8 cellular contexts compared by ENCODE assay signal in the genomic region with DNA sequence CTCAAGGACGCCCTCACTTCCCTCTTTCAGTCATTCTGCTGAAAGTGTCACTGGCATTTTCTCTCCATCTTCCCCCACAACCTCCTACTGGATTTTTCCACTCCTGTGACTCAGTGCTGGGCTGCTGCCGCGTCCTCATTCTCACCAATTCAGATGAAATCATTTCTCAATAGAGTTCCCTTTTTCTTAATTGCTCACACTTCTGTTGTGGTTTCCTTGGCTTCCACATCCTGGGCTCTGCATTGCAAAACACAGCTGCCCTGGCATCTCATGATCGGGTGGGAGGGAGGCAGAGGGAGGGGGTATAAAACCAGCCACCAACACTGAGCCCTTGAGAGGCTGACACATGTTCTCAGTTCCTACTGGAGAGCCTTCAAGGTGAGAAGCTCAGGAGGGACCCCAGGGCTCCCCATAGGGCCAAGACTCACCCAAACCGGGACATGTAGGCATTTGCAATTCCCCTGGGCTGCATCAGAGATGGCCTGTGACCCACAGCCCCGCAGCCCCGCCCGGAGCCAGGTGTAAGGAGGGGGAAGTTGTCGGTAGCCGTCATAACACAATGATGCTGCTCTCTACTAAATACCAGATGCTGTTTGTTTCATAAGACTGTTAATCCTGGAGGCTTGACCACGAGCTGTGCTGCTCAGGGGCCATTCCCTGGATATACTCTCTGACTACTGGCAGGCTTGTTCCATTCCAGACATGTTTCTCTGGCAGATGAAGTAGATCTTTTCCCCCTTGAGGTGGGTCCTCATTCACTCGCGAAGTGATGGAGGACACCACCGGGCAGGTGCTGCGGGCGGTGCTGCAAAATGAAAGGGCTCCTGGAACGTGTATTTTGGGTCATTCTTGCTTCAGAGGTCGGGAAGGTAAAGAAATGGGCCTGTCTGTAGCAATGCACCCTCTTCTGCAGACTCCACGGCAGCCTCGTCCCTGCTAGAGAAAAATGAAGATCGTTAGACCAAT.
DNase-seq lines count a peak whose midpoint lies in the region; ATAC-seq, FAIRE-seq and TF ChIP-seq lines count a peak whose summit lies in the region.

No MANE protein-coding gene starts in this region.

- 70% methylated on average over 21 of the region's 21 CpGs for WGBS in liver
- 23% methylated on average over 16 of the region's 21 CpGs for WGBS in HepG2 (ENCODE audit: low lambda C conversion rate)
- 15% methylated on average over 16 of the region's 21 CpGs for WGBS in mammary epithelial cell (ENCODE audit: low coverage, missing lambda C conversion rate)
- 78% methylated on average over 21 of the region's 21 CpGs for WGBS in mesenchymal stem cell

- no peak overlapping the region for H2BK15ac ChIP-seq in mesenchymal stem cell (ENCODE audit: low read depth, poor library complexity, severe bottlenecking)

- H3K9me3 ChIP-seq in liver (ENCODE audit: control insufficient read depth in 4 of 4, low read length in 3 of 4): no peaks in the 10 kb centered on the region
- no peaks in the 10 kb centered on the region for H3K9me3 ChIP-seq in HepG2 (ENCODE audit: low read length)
- no peaks in the 10 kb centered on the region for H3K9me3 ChIP-seq in mammary epithelial cell (replicated peaks; ENCODE audit: insufficient read depth, low read length)
- H3K9me3 ChIP-seq in mesenchymal stem cell (ENCODE audit: control insufficient read depth, low read length): no peaks in the 10 kb centered on the region

- H4K20me1 ChIP-seq in HepG2 (ENCODE audit: insufficient read depth, low read length) (no peaks in the 10 kb centered on the region), mammary epithelial cell (ENCODE audit: insufficient read depth, low read length) (no peaks in the 10 kb centered on the region)

- TF ChIP-seq POLR2A in HepG2 (IDR thresholded peaks at IDR 0.05; ENCODE audit: insufficient read depth in 1 of 2, low read depth in 2 of 2, low read length in 2 of 2): no peak

- CTCF ChIA-PET in HepG2 (lab: Yijun Ruan, JAX; ENCODE audit: low intra/inter-chr PET ratio, low total read pairs) (no interaction called here), mammary epithelial cell (lab: Charles Lee; ENCODE audit: low non-redundant PET) (no interaction called here)

- intact Hi-C loops in HepG2 (cut with micrococcal nuclease; ENCODE audit: unreplicated experiment): loop anchor here (5.0 kb wide), 1 partner anchor 348 kb away; no protein-coding TSS in a partner anchor
- intact Hi-C loops in mammary epithelial cell (cut with micrococcal nuclease): loop anchor here (1.0 kb wide), 4 partner anchors 17 to 159 kb away; no protein-coding TSS in a partner anchor

- no peak overlapping the region for H3K23ac ChIP-seq in mesenchymal stem cell (ENCODE audit: low read length in 2 of 2)

- H3K9ac ChIP-seq in liver (ENCODE audit: low read depth in 1 of 2, low read length in 2 of 2) (no peak overlapping the region), HepG2 (ENCODE audit: insufficient read depth, low read depth, low read length) (no peak overlapping the region), mammary epithelial cell (ENCODE audit: insufficient read depth, low read length) (peak overlapping the region; percentile 72), mesenchymal stem cell (ENCODE audit: low read length) (peak overlapping the region; percentile 71)

- H3K27ac ChIP-seq in liver (ENCODE audit: low read depth in 1 of 2, low read length in 2 of 2) (peak overlapping the region; percentile 49 to 76), HepG2 (ENCODE audit: extremely low read length, insufficient read depth, low read length) (no peak overlapping the region), mammary epithelial cell (ENCODE audit: insufficient read depth, low read depth, low read length) (peak overlapping the region; percentile 97), mesenchymal stem cell (ENCODE audit: low read length, poor library complexity, severe bottlenecking) (peak overlapping the region; percentile 34)

- H3K4ac ChIP-seq in mesenchymal stem cell (ENCODE audit: low read depth in 1 of 2, low read length in 2 of 2): peak overlapping the region in 1 of 2 experiments; percentile 27

- peaks cover 0 to 3% (median under 1%) of the 10 kb centered on the region in 4 donors for H3K27me3 ChIP-seq in liver (ENCODE audit: control insufficient read depth in 4 of 4, insufficient read depth in 4 of 4, low read length in 3 of 4)
- H3K27me3 ChIP-seq in HepG2 (ENCODE audit: control insufficient read depth in 1 of 2, insufficient read depth in 2 of 2, low read length in 2 of 2): peaks cover 4 to 49% of the 10 kb centered on the region in 2 experiments; a peak in 3 of 5 replicates
- no peaks in the 10 kb centered on the region for H3K27me3 ChIP-seq in mammary epithelial cell (ENCODE audit: insufficient read depth, low read length)
- H3K27me3 ChIP-seq in mesenchymal stem cell (ENCODE audit: control insufficient read depth in 1 of 2, insufficient read depth in 1 of 2, low read length in 2 of 2): no peaks in the 10 kb centered on the region

- H3K79me1 ChIP-seq in mesenchymal stem cell (replicated peaks; ENCODE audit: low read length, poor library complexity, severe bottlenecking): no peaks in the 10 kb centered on the region

- H2AFZ ChIP-seq in HepG2 (ENCODE audit: low read length) (no peak overlapping the region), mammary epithelial cell (ENCODE audit: low read depth, low read length) (peak overlapping the region; percentile 57), mesenchymal stem cell (ENCODE audit: low read depth, low read length) (no peak overlapping the region)

- no peak overlapping the region for H2AK5ac ChIP-seq in mesenchymal stem cell (ENCODE audit: low read length, severe bottlenecking)

- BruUV-seq in HepG2 (replicated peaks; lab: Mats Ljungman, UMichigan): no TSS peak
- BruUV-seq in mammary epithelial cell (replicated peaks; lab: Mats Ljungman, UMichigan): TSS peak; percentile 57

- H3K4me3 ChIP-seq in liver (ENCODE audit: low read depth in 1 of 3, low read length in 3 of 3) (no peak overlapping the region), HepG2 (replicated peaks in 1 of 3; ENCODE audit: insufficient read depth in 1 of 3, low read depth in 2 of 3, low read length in 3 of 3) (no peak overlapping the region), mammary epithelial cell (replicated peaks in 1 of 3; ENCODE audit: insufficient read depth in 1 of 3, low read depth in 2 of 3, low read length in 3 of 3) (no peak overlapping the region), mesenchymal stem cell (ENCODE audit: insufficient read depth in 1 of 2, low read depth in 1 of 2, low read length in 2 of 2) (peak overlapping the region in 1 of 2 experiments; percentile 34)

- no peak for DNase-seq in HepG2 (ENCODE audit: low spot score)
- peak; percentile 56 for DNase-seq in activated CD4-positive, CD25-positive, alpha-beta regulatory T cell treated with anti-CD3 and anti-CD28 coated beads, Interleukin-2, amount 50 U/mL, for 16 hours (ENCODE audit: low read depth, low spot score)
- peak; percentile 97 for DNase-seq in mammary epithelial cell
- peak; percentile 93 for DNase-seq in mesenchymal stem cell
- peak; percentile 79 to 85 for DNase-seq in stimulated activated CD8-positive, alpha-beta memory T cell treated with anti-CD3 and anti-CD28 coated beads, Interleukin-7, amount 100 ng/mL, for 4 hours (ENCODE audit: low read depth in 2 of 2)
- DNase-seq in NCI-H69 (lab: John Stamatoyannopoulos, UW): no peak

- no peak for TF ChIP-seq CTCF in liver (IDR thresholded peaks at IDR 0.05; ENCODE audit: low read depth, low read length, missing input control)
- TF ChIP-seq CTCF in HepG2 (CRISPR knock-in tag; IDR thresholded peaks at IDR 0.05): no peak
- TF ChIP-seq CTCF in mammary epithelial cell (conservative IDR thresholded peaks at IDR 0.05 in 1 of 2, IDR thresholded peaks at IDR 0.05 in 1 of 2; ENCODE audit: extremely low read depth in 1 of 2, insufficient read depth in 1 of 2, low read depth in 1 of 2, low read length in 2 of 2): no peak

- H4K91ac ChIP-seq in mesenchymal stem cell (ENCODE audit: low read length): peak overlapping the region; percentile 96

- peak overlapping the region; percentile 90 for H4K8ac ChIP-seq in mesenchymal stem cell (ENCODE audit: low read length)

- H3K4me1 ChIP-seq in liver (ENCODE audit: control insufficient read depth in 4 of 4, insufficient read depth in 4 of 4, low read length in 3 of 4) (peaks cover 0 to 7% (median 1%) of the 10 kb centered on the region in 4 donors), HepG2 (ENCODE audit: insufficient read depth, low read length) (no peaks in the 10 kb centered on the region), mammary epithelial cell (ENCODE audit: insufficient read depth, low read length) (peaks cover 51% of the 10 kb centered on the region), mesenchymal stem cell (ENCODE audit: control insufficient read depth, insufficient read depth, low read depth, low read length) (peaks cover 30% of the 10 kb centered on the region)

- TF ChIP-seq RAD21 in liver (IDR thresholded peaks at IDR 0.05): no peak
- TF ChIP-seq RAD21 in HepG2 (CRISPR knock-in tag; IDR thresholded peaks at IDR 0.05): no peak

- H2BK12ac ChIP-seq in mesenchymal stem cell (ENCODE audit: low read length in 2 of 2): peak overlapping the region in 1 of 2 experiments; percentile 27

- peak overlapping the region; percentile 89 to 92 for H3K18ac ChIP-seq in mesenchymal stem cell (ENCODE audit: low read depth in 1 of 2, low read length in 2 of 2)

- in situ Hi-C loops in HepG2 (cut with HindIII; ENCODE audit: extremely low pct_ligation_motif_present, low pct_unique_long_range_greater_than_20kb) (loop anchor here (5.0 to 10.0 kb wide), 2 partner anchors 158 to 350 kb away; partner anchors contain the start of gene PTPRE), mammary epithelial cell (cut with MboI; ENCODE audit: low sequenced_read_pairs in 2 of 2) (no loop called here)

- H3K4me2 ChIP-seq in HepG2 (ENCODE audit: low read depth, low read length) (no peak overlapping the region), mammary epithelial cell (ENCODE audit: insufficient read depth, low read depth, low read length) (peak overlapping the region; percentile 69), mesenchymal stem cell (ENCODE audit: low read length, poor library complexity, severe bottlenecking) (no peak overlapping the region)

- H2BK5ac ChIP-seq in mesenchymal stem cell (ENCODE audit: low read depth, low read length, poor library complexity, severe bottlenecking): no peak overlapping the region

- H3K79me2 ChIP-seq in HepG2 (ENCODE audit: insufficient read depth, low read length) (no peaks in the 10 kb centered on the region), mammary epithelial cell (ENCODE audit: insufficient read depth, low read length) (no peaks in the 10 kb centered on the region)

- no peak overlapping the region for H2BK120ac ChIP-seq in mesenchymal stem cell (ENCODE audit: low read depth, low read length)

- no peak overlapping the region for H3K14ac ChIP-seq in mesenchymal stem cell (ENCODE audit: low read length in 2 of 2)

- POLR2A ChIA-PET in HepG2 (lab: Yijun Ruan, JAX): no interaction called here

- H3K36me3 ChIP-seq in liver (ENCODE audit: control insufficient read depth in 4 of 4, insufficient read depth in 3 of 4, low read depth in 1 of 4, low read length in 3 of 4) (peaks cover 0 to 2% (median 0%) of the 10 kb centered on the region in 4 donors), HepG2 (replicated peaks in 1 of 2; ENCODE audit: control insufficient read depth in 1 of 2, insufficient read depth in 2 of 2, low read length in 2 of 2) (no peaks in the 10 kb centered on the region), mammary epithelial cell (ENCODE audit: insufficient read depth, low read length) (peaks cover 50% of the 10 kb centered on the region), mesenchymal stem cell (ENCODE audit: control insufficient read depth in 1 of 2, insufficient read depth in 2 of 2, low read depth in 1 of 2, low read length in 2 of 2) (peaks cover 20 to 41% of the 10 kb centered on the region in 2 experiments)

- FAIRE-seq in HepG2 (lab: Jason Lieb, UNC): no peak

- TF ChIP-seq EP300 in HepG2 (IDR thresholded peaks at IDR 0.05; ENCODE audit: low read depth in 2 of 2, low read length in 2 of 2) (no peak), HepG2 (CRISPR knock-in tag; IDR thresholded peaks at IDR 0.05; ENCODE audit: borderline replicate concordance) (no peak)

- no peak for ATAC-seq in HepG2
- ATAC-seq in HG03520 (IDR thresholded peaks at IDR 0.05; ENCODE audit: unreplicated experiment): peak; percentile 38

- dilution Hi-C loops in mammary epithelial cell (cut with HindIII; ENCODE audit: low sequenced_read_pairs): loop anchor here (5.0 kb wide), 1 partner anchor 53 kb away; no protein-coding TSS in a partner anchor

Comparison
In these comparisons a context has a peak if more than half of its experiments do, and no peak if none do; other contexts are left out.
1. H3K9ac ChIP-seq: peak in mammary epithelial cell (single experiment) and mesenchymal stem cell (single experiment); none in liver (0 of 2) and HepG2 (single experiment).
2. DNase-seq: peak in activated CD4-positive, CD25-positive, alpha-beta regulatory T cell treated with anti-CD3 and anti-CD28 coated beads, Interleukin-2, amount 50 U/mL, for 16 hours (single experiment), mammary epithelial cell (single experiment), mesenchymal stem cell (single experiment) and stimulated activated CD8-positive, alpha-beta memory T cell treated with anti-CD3 and anti-CD28 coated beads, Interleukin-7, amount 100 ng/mL, for 4 hours (2 of 2); none in HepG2 (single experiment) and NCI-H69 (single experiment).